34 cellular contexts compared by ENCODE assay signal in the genomic region with DNA sequence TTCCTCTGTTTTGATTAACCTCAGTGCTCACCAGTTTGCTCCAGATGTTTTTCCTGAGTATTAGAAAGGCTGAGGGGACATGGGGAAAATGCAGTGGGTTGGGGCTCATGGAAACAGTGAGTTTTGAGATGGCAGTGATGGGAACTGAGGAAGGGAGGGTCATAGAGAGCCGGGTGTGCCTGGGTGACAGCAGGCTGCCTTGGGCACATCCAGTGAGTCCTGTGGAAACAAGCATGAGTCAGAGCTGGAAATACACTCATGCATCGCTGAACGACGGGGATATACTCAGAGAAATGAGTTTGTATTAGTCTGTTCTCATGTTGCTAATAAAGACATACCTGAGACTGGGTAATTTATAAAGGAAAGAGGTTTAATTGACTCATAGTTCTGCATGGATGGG.
A peak's percentile ranks its signal among the peaks of the same experiment; 100 is the strongest.
DNase-seq lines count a peak whose midpoint lies in the region; ATAC-seq and TF ChIP-seq lines count a peak whose summit lies in the region.
"Had no signal": no experiment of that assay in that cellular context is flagged by ENCODE, and none has a peak within 500 bp of the region (broad histone marks: within the 10 kb centered on the region; RNA-seq: fewer than 3 reads in every experiment).

No MANE protein-coding gene starts in this region.

- H3K79me2 ChIP-seq in neural progenitor cell (ENCODE audit: low read depth): no peaks in the 10 kb centered on the region

- H3K27ac Mint-ChIP-seq in neural progenitor cell: no peak overlapping the region
- H3K27ac Mint-ChIP-seq in natural killer cell treated with Interleukin-12 subunit alpha and Interleukin-12 subunit beta and Interleukin-15 and Interleukin-18, amount 100 ng/mL, for 72 hours: peak overlapping the region in 1 of 2 donors; percentile 3
- H3K27ac Mint-ChIP-seq: activated naive CD8-positive, alpha-beta T cell treated with anti-CD3 and anti-CD28 coated beads, Interleukin-2, amount 10 ng/mL, durations not matched to agents 7 days and 5 days; activated T-cell treated with anti-CD3 and anti-CD28 coated beads, Interleukin-2, amount 50 U/mL, for 24 hours; CD8-positive, alpha-beta memory T cell had no signal

- no peaks in the 10 kb centered on the region for H3K36me3 Mint-ChIP-seq in neural progenitor cell
- H3K36me3 Mint-ChIP-seq in natural killer cell treated with Interleukin-12 subunit alpha and Interleukin-12 subunit beta and Interleukin-15 and Interleukin-18, amount 100 ng/mL, for 72 hours: no peaks in the 10 kb centered on the region
- H3K36me3 Mint-ChIP-seq: activated naive CD8-positive, alpha-beta T cell treated with anti-CD3 and anti-CD28 coated beads, Interleukin-2, amount 10 ng/mL, durations not matched to agents 7 days and 5 days; CD8-positive, alpha-beta memory T cell had no signal

- ATAC-seq in right cardiac atrium (peak; percentile 15 to 37), esophagus mucosa (peak; percentile 96)
- no peak for ATAC-seq in natural killer cell treated with Interleukin-12 subunit alpha and Interleukin-12 subunit beta and Interleukin-15 and Interleukin-18, amount 100 ng/mL, for 72 hours

- no peaks in the 10 kb centered on the region for H3K27me3 Mint-ChIP-seq in neural progenitor cell (ENCODE audit: insufficient read depth, low read depth)
- peaks cover 1 to 5% of the 10 kb centered on the region in 2 donors for H3K27me3 Mint-ChIP-seq in natural killer cell treated with Interleukin-12 subunit alpha and Interleukin-12 subunit beta and Interleukin-15 and Interleukin-18, amount 100 ng/mL, for 72 hours
- H3K27me3 Mint-ChIP-seq: activated naive CD8-positive, alpha-beta T cell treated with anti-CD3 and anti-CD28 coated beads, Interleukin-2, amount 10 ng/mL, durations not matched to agents 7 days and 5 days; activated T-cell treated with anti-CD3 and anti-CD28 coated beads, Interleukin-2, amount 50 U/mL, for 24 hours; CD8-positive, alpha-beta memory T cell had no signal

- no peak overlapping the region for H3K4me3 Mint-ChIP-seq in neural progenitor cell
- no peak overlapping the region for H3K4me3 Mint-ChIP-seq in natural killer cell treated with Interleukin-12 subunit alpha and Interleukin-12 subunit beta and Interleukin-15 and Interleukin-18, amount 100 ng/mL, for 72 hours
- H3K4me3 Mint-ChIP-seq: activated naive CD8-positive, alpha-beta T cell treated with anti-CD3 and anti-CD28 coated beads, Interleukin-2, amount 10 ng/mL, durations not matched to agents 7 days and 5 days; activated T-cell treated with anti-CD3 and anti-CD28 coated beads, Interleukin-2, amount 50 U/mL, for 24 hours; CD8-positive, alpha-beta memory T cell; neural crest cell had no signal

- TF ChIP-seq CTCF in neural progenitor cell (IDR thresholded peaks at IDR 0.05): no peak

- H2AFZ ChIP-seq in neural progenitor cell (replicated peaks): no peak overlapping the region
- H2AFZ ChIP-seq: parathyroid adenoma had no signal

- intact Hi-C loops in right cardiac atrium (cut with DNase I) (no loop called here), cardiac septum (cut with DNase I) (loop anchor here (10.0 kb wide), 1 partner anchor 259 kb away; no protein-coding TSS in a partner anchor)

- no peak overlapping the region for H3K4me2 ChIP-seq in neural progenitor cell

- no peaks in the 10 kb centered on the region for H3K36me3 ChIP-seq in neural progenitor cell
- H3K36me3 ChIP-seq: ascending aorta, BE2C, uterus had no signal

- H3K27ac ChIP-seq in right cardiac atrium (ENCODE audit: low read length): no peak overlapping the region
- H3K27ac ChIP-seq in neural progenitor cell: no peak overlapping the region
- H3K27ac ChIP-seq: ascending aorta, parathyroid adenoma, RWPE1, SK-N-MC, uterus had no signal

- no peaks in the 10 kb centered on the region for H3K4me1 ChIP-seq in right cardiac atrium (ENCODE audit: control insufficient read depth, insufficient read depth, low read length)
- no peaks in the 10 kb centered on the region for H3K4me1 ChIP-seq in neural progenitor cell
- H3K4me1 ChIP-seq: ascending aorta, BE2C, uterus had no signal

- H4K20me1 ChIP-seq in neural progenitor cell (ENCODE audit: low read depth): no peaks in the 10 kb centered on the region

- DNase-seq in right cardiac atrium (no peak), cardiac septum (ENCODE audit: low spot score) (no peak), RPMI7951 (ENCODE audit: low read depth) (peak; percentile 60), neural progenitor cell (ENCODE audit: low spot score) (no peak), ureter (ENCODE audit: low spot score) (no peak), AG20443 (ENCODE audit: low spot score) (no peak)
- no peak for DNase-seq in natural killer cell treated with Interleukin-12 subunit alpha and Interleukin-12 subunit beta and Interleukin-15 and Interleukin-18, amount 100 ng/mL, for 72 hours (ENCODE audit: low spot score)
- DNase-seq: activated CD4-positive, alpha-beta T cell treated with anti-CD3 and anti-CD28 coated beads, Interleukin-2, amount 50 U/mL, for 1 hour; activated CD4-positive, CD25-positive, alpha-beta regulatory T cell; activated gamma-delta T cell treated with Interleukin-2 at 50 U/mL for 16 hours; activated naive CD8-positive, alpha-beta T cell treated with anti-CD3 and anti-CD28 coated beads, Interleukin-2, amount 10 ng/mL, durations not matched to agents 7 days and 5 days; activated T-cell treated with anti-CD3 and anti-CD28 coated beads, Interleukin-2, amount 50 U/mL, for 24 hours; BE2C; CD8-positive, alpha-beta memory T cell; central memory CD4-positive, alpha-beta T cell; cortex of kidney; DMS153; effector memory CD4-positive, alpha-beta T cell; foreskin fibroblast; GF-D8; kidney; NCI-H1092 treated with DMSO at 0.1 percent for 48 hours; NCI-H187; NCI-H446 treated with DMSO at 0.1 percent for 48 hours; stimulated activated CD4-positive, alpha-beta T cell treated with anti-CD3 and anti-CD28 coated beads, Interleukin-1b, Interleukin-23, amount 100 ng/mL, for 48 hours; stimulated activated naive CD4-positive, alpha-beta T cell treated with Interleukin-2 at 50 U/mL for 16 hours; T-helper 1 cell; uterus had no signal

- H3K9me3 ChIP-seq in right cardiac atrium (ENCODE audit: control insufficient read depth, low read length): no peaks in the 10 kb centered on the region
- no peaks in the 10 kb centered on the region for H3K9me3 ChIP-seq in neural progenitor cell (ENCODE audit: low read depth)
- H3K9me3 ChIP-seq: ascending aorta, BE2C, uterus had no signal

- peaks cover 3% of the 10 kb centered on the region for H3K4me1 Mint-ChIP-seq in neural progenitor cell
- H3K4me1 Mint-ChIP-seq in natural killer cell treated with Interleukin-12 subunit alpha and Interleukin-12 subunit beta and Interleukin-15 and Interleukin-18, amount 100 ng/mL, for 72 hours (ENCODE audit: low read depth in 2 of 2): no peaks in the 10 kb centered on the region
- H3K4me1 Mint-ChIP-seq: activated naive CD8-positive, alpha-beta T cell treated with anti-CD3 and anti-CD28 coated beads, Interleukin-2, amount 10 ng/mL, durations not matched to agents 7 days and 5 days; CD8-positive, alpha-beta memory T cell had no signal

- H3K4me3 ChIP-seq in right cardiac atrium (ENCODE audit: low read length): no peak overlapping the region
- no peak overlapping the region for H3K4me3 ChIP-seq in neural progenitor cell
- H3K4me3 ChIP-seq: ascending aorta, SK-N-MC, uterus had no signal

- H3K9ac ChIP-seq in neural progenitor cell: no peak overlapping the region
- H3K9ac ChIP-seq: parathyroid adenoma had no signal

- 78% methylated on average over 4 of the region's 4 CpGs for WGBS in right cardiac atrium

- no peaks in the 10 kb centered on the region for H3F3A ChIP-seq in neural progenitor cell (ENCODE audit: low read depth)

- no peaks in the 10 kb centered on the region for H3K9me3 Mint-ChIP-seq in neural progenitor cell
- no peaks in the 10 kb centered on the region for H3K9me3 Mint-ChIP-seq in natural killer cell treated with Interleukin-12 subunit alpha and Interleukin-12 subunit beta and Interleukin-15 and Interleukin-18, amount 100 ng/mL, for 72 hours
- H3K9me3 Mint-ChIP-seq: activated naive CD8-positive, alpha-beta T cell treated with anti-CD3 and anti-CD28 coated beads, Interleukin-2, amount 10 ng/mL, durations not matched to agents 7 days and 5 days; activated T-cell treated with anti-CD3 and anti-CD28 coated beads, Interleukin-2, amount 50 U/mL, for 24 hours; CD8-positive, alpha-beta memory T cell; neural crest cell had no signal

- H3K27me3 ChIP-seq in right cardiac atrium (ENCODE audit: control insufficient read depth, insufficient read depth) (no peaks in the 10 kb centered on the region), neural progenitor cell (no peaks in the 10 kb centered on the region)
- H3K27me3 ChIP-seq: ascending aorta, BE2C, uterus had no signal

Comparison
In these comparisons a context has a peak if more than half of its experiments do, and no peak if none do; other contexts are left out.
1. ATAC-seq: peak in right cardiac atrium (2 of 2) and esophagus mucosa (single experiment); none in natural killer cell treated with Interleukin-12 subunit alpha and Interleukin-12 subunit beta and Interleukin-15 and Interleukin-18, amount 100 ng/mL, for 72 hours (0 of 2).